29 cellular contexts compared by ENCODE assay signal in the genomic region with DNA sequence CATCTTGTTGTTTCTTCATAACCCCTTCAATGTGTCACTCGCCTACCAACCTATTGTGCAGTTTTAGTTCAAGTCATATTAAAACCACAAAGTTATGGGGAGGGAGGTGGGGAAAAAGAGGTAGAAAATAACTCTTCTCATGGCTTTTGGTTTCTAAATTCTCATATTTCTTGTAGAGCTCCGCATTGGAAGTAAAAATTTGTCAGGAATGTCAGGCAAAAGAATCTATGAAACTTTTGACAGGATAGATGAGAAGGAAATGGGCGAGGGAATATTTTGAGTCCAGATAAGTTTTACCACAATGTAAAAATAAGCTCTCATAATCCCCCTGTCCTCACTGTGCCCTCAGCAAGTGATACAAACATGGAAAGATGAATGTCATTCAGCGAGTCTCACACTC.
"Had no signal": no experiment of that assay in that cellular context is flagged by ENCODE, and none has a peak within 500 bp of the region (broad histone marks: within the 10 kb centered on the region; RNA-seq: fewer than 3 reads in every experiment).

No MANE protein-coding gene starts in this region.

- H3K4me1 Mint-ChIP-seq: immature natural killer cell, neural progenitor cell had no signal

- H3K4me2 ChIP-seq: neural progenitor cell had no signal

- DNase-seq: heart left ventricle; hypothalamus; immature natural killer cell; kidney; left colon; left lung; lower lobe of right lung; mammary epithelial cell; mesenchymal stem cell; naive thymus-derived CD8-positive, alpha-beta T cell; nephron progenitor cell; occipital lobe; ovary; right lobe of liver; spleen; stimulated activated CD4-positive, alpha-beta T cell treated with anti-CD3 and anti-CD28 coated beads, Interleukin-4, amount 100 ng/mL, for 24 hours; stimulated activated naive CD4-positive, alpha-beta T cell; tibial artery; trophoblast cell; upper lobe of right lung had no signal

- H3K27ac Mint-ChIP-seq: immature natural killer cell; naive thymus-derived CD8-positive, alpha-beta T cell; neural progenitor cell; progenitor cell of endocrine pancreas; stimulated activated effector memory CD8-positive, alpha-beta T cell treated with anti-CD3 and anti-CD28 coated beads, Interleukin-12 subunit alpha, Interleukin-12 subunit beta, amount 100 ng/mL, for 72 hours; stimulated activated naive CD8-positive, alpha-beta T cell treated with anti-CD3 and anti-CD28 coated beads, Interleukin-15, Interleukin-2, amounts not matched to agents 100 ng/mL and 50 ng/mL, for 24 hours had no signal

- H3K27me3 Mint-ChIP-seq: progenitor cell of endocrine pancreas had no signal

- H3K27ac ChIP-seq: heart left ventricle, left lung, lower lobe of right lung, neural progenitor cell, neutrophil, ovary, right atrium auricular region, right lobe of liver, skin epidermis, spleen, suprapubic skin, thoracic aorta, tibial artery, upper lobe of right lung had no signal

- H3K4me3 Mint-ChIP-seq: immature natural killer cell; naive thymus-derived CD8-positive, alpha-beta T cell; nephron progenitor cell; neural progenitor cell; stimulated activated effector memory CD8-positive, alpha-beta T cell treated with anti-CD3 and anti-CD28 coated beads, Interleukin-12 subunit alpha, Interleukin-12 subunit beta, amount 100 ng/mL, for 72 hours; stimulated activated naive CD8-positive, alpha-beta T cell treated with anti-CD3 and anti-CD28 coated beads, Interleukin-15, Interleukin-2, amounts not matched to agents 100 ng/mL and 50 ng/mL, for 24 hours had no signal

- H3K36me3 Mint-ChIP-seq: immature natural killer cell; neural progenitor cell; stimulated activated effector memory CD8-positive, alpha-beta T cell treated with anti-CD3 and anti-CD28 coated beads, Interleukin-12 subunit alpha, Interleukin-12 subunit beta, amount 100 ng/mL, for 72 hours had no signal

- H3K9me3 Mint-ChIP-seq: immature natural killer cell; neural progenitor cell; stimulated activated effector memory CD8-positive, alpha-beta T cell treated with anti-CD3 and anti-CD28 coated beads, Interleukin-12 subunit alpha, Interleukin-12 subunit beta, amount 100 ng/mL, for 72 hours had no signal

- H3K9ac ChIP-seq: neural progenitor cell had no signal

- H3K4me1 ChIP-seq: left lung, lower lobe of right lung, neural progenitor cell, right lobe of liver, spleen, upper lobe of right lung had no signal

- H3K9me3 ChIP-seq: left lung, lower lobe of right lung, neutrophil, ovary, right lobe of liver, suprapubic skin, thoracic aorta, tibial artery, upper lobe of right lung had no signal

- H3K36me3 ChIP-seq: heart left ventricle, left lung, lower lobe of right lung, neural progenitor cell, neutrophil, ovary, right atrium auricular region, right lobe of liver, spleen, suprapubic skin, thoracic aorta, tibial artery, upper lobe of right lung had no signal

- ATAC-seq: left colon; left lung; lower lobe of right lung; naive thymus-derived CD8-positive, alpha-beta T cell; stimulated activated effector memory CD8-positive, alpha-beta T cell treated with anti-CD3 and anti-CD28 coated beads, Interleukin-12 subunit alpha, Interleukin-12 subunit beta, amount 100 ng/mL, for 72 hours had no signal

- H2AFZ ChIP-seq: neural progenitor cell had no signal

- H3K4me3 ChIP-seq: heart left ventricle, left lung, lower lobe of right lung, neural progenitor cell, ovary, right atrium auricular region, right lobe of liver, skin epidermis, spleen, suprapubic skin, thoracic aorta, tibial artery, upper lobe of right lung had no signal

- H3K27me3 ChIP-seq: heart left ventricle, left lung, neural progenitor cell, neutrophil, ovary, right atrium auricular region, right lobe of liver, spleen, suprapubic skin, tibial artery, upper lobe of right lung had no signal
